In the genomic region with DNA sequence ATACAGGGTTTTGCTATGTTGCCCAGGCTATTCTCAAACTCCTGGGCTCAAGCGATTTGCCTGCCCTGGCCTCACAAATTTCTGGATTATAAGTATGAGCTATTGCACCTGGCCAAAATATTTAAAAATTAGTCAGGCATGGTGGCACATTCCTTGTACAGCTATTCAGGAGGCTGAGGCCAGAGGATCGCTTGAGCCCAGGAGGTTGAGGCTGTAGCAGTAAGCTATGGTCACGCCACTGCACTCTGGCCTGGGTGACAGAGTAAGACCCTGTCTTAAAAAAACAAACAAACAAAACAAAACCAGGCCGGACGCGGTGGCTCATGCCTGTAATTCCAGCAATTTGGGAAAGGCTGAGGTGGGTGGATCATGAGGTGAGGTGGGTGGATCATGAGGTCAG, we compare ENCODE assay signal across 35 cellular contexts.
"Had no signal": no experiment of that assay in that cellular context is flagged by ENCODE, and none has a peak within 500 bp of the region (broad histone marks: within the 10 kb centered on the region; RNA-seq: fewer than 3 reads in every experiment).

No MANE protein-coding gene starts in this region.

- DNase-seq: Karpas-422, Kasumi-1, MG63, MM.1S, MV-4-11, NCI-H1048, NCI-H1092, NCI-H1092 treated with DMSO at 0.1 percent for 48 hours, NCI-H1105, NCI-H1105 treated with DMSO at 0.1 percent for 48 hours, NCI-H1417, NCI-H1417 treated with DMSO at 0.1 percent for 48 hours, NCI-H1436, NCI-H1436 treated with DMSO at 0.1 percent for 48 hours, NCI-H146, NCI-H1694, NCI-H1694 treated with DMSO at 0.1 percent for 48 hours, NCI-H187, NCI-H187 treated with DMSO at 0.1 percent for 48 hours, NCI-H1930, NCI-H2029, NCI-H2029 treated with DMSO at 0.1 percent for 48 hours, NCI-H2081, NCI-H2081 treated with DMSO at 0.1 percent for 48 hours, NCI-H2107, NCI-H2171, NCI-H2171 treated with DMSO at 0.1 percent for 48 hours, NCI-H2227 treated with DMSO at 0.1 percent for 48 hours, NCI-H226, NCI-H345, NCI-H446, NCI-H446 treated with DMSO at 0.1 percent for 48 hours, NCI-H510A, NCI-H510A treated with DMSO at 0.1 percent for 48 hours had no signal

- H3K27ac ChIP-seq: KMS-11 had no signal

- H3K4me2 ChIP-seq: KMS-11 had no signal

- H3K27me3 ChIP-seq: MG63 had no signal

- H3K36me3 ChIP-seq: MG63 had no signal

- H3K9me3 ChIP-seq: MG63 had no signal

- H3K9ac ChIP-seq: KMS-11 had no signal

- H3K4me3 ChIP-seq: MG63 had no signal
